Comparison of ENCODE assay signal across 17 cellular contexts in genomic region chr20:47459344-47460073, GRCh38. TPM values are rescaled to one million over a fixed set of nuclear protein-coding genes. Genes with fewer than 3 reads are reported as not detected.
DNase-seq lines count a peak whose midpoint lies in the region; ATAC-seq and TF ChIP-seq lines count a peak whose summit lies in the region.
"Had no signal": no experiment of that assay in that cellular context is flagged by ENCODE, and none has a peak within 500 bp of the region (broad histone marks: within the 10 kb centered on the region; RNA-seq: fewer than 3 reads in every experiment).

No MANE protein-coding gene starts in this region.

- H2AFZ ChIP-seq in SU-DHL-6 (ENCODE audit: low read depth, low read length, severe bottlenecking) (no peak overlapping the region), neural progenitor cell (replicated peaks) (peak overlapping the region; percentile 26)

- H3K36me3 ChIP-seq in breast epithelium (no peaks in the 10 kb centered on the region), SU-DHL-6 (ENCODE audit: low read length) (no peaks in the 10 kb centered on the region), neural progenitor cell (no peaks in the 10 kb centered on the region)
- H3K36me3 ChIP-seq: BLaER1 treated with 17β-estradiol and CSF1 and Interleukin-3, amounts not matched to agents 10 nM and 100 nM; HAP-1 had no signal

- POLR2A ChIA-PET in MCF 10A (lab: Yijun Ruan, JAX): interaction anchor here (1.2 to 8.2 kb wide), 6 partner anchors 26 to 141 kb away, joined by 3 to 276 read pairs (median 88); partner anchors contain the start of genes NCOA3 and ZMYND8

- H3K27ac Mint-ChIP-seq in MCF 10A (ENCODE audit: low read depth, unreplicated experiment) (peak overlapping the region; percentile 2), neural progenitor cell (no peak overlapping the region), HFFc6 (no peak overlapping the region)
- H3K27ac Mint-ChIP-seq: CD4-positive, CD25-positive, alpha-beta regulatory T cell had no signal

- no peaks in the 10 kb centered on the region for H3K36me3 Mint-ChIP-seq in MCF 10A (ENCODE audit: insufficient read depth, unreplicated experiment)
- no peaks in the 10 kb centered on the region for H3K36me3 Mint-ChIP-seq in neural progenitor cell
- H3K36me3 Mint-ChIP-seq in HFFc6 (ENCODE audit: low read depth): peaks cover 3% of the 10 kb centered on the region; the same call in 1 of the 2 replicates

- H3K79me2 ChIP-seq in SU-DHL-6 (ENCODE audit: insufficient read depth, low read length): no peaks in the 10 kb centered on the region
- no peaks in the 10 kb centered on the region for H3K79me2 ChIP-seq in neural progenitor cell (ENCODE audit: low read depth)

- H3K4me2 ChIP-seq in SU-DHL-6 (ENCODE audit: low read depth, low read length, poor library complexity, severe bottlenecking) (no peak overlapping the region), neural progenitor cell (no peak overlapping the region)
- H3K4me2 ChIP-seq: BLaER1 treated with 17β-estradiol and CSF1 and Interleukin-3, amounts not matched to agents 10 nM and 100 nM had no signal

- BruUV-seq in MCF 10A (replicated peaks; lab: Mats Ljungman, UMichigan): no TSS peak

- CTCF ChIA-PET in MCF 10A (lab: Yijun Ruan, JAX): interaction anchor here (0.6 to 1.9 kb wide), 4 partner anchors 69 to 1780 kb away, joined by 3 to 4 read pairs (median 4); no protein-coding TSS in a partner anchor

- H3F3A ChIP-seq in SU-DHL-6 (ENCODE audit: insufficient read depth) (peaks cover 43% of the 10 kb centered on the region), neural progenitor cell (ENCODE audit: low read depth) (no peaks in the 10 kb centered on the region)

- H3K4me1 ChIP-seq in breast epithelium (peaks cover 0 to 5% of the 10 kb centered on the region in 2 donors), neural progenitor cell (no peaks in the 10 kb centered on the region)
- H3K4me1 ChIP-seq: HAP-1 had no signal

- no peaks in the 10 kb centered on the region for H3K9me3 Mint-ChIP-seq in MCF 10A (ENCODE audit: unreplicated experiment)
- H3K9me3 Mint-ChIP-seq in neural progenitor cell: no peaks in the 10 kb centered on the region
- H3K9me3 Mint-ChIP-seq in HFFc6: peaks cover 2% of the 10 kb centered on the region; the same call in 1 of the 2 replicates
- H3K9me3 Mint-ChIP-seq: CD4-positive, CD25-positive, alpha-beta regulatory T cell had no signal

- H3K4me3 ChIP-seq in breast epithelium: no peak overlapping the region
- H3K4me3 ChIP-seq in SU-DHL-6 (ENCODE audit: insufficient read depth, low read length, poor library complexity, severe bottlenecking): no peak overlapping the region
- H3K4me3 ChIP-seq in neural progenitor cell: no peak overlapping the region
- H3K4me3 ChIP-seq: BLaER1 treated with 17β-estradiol and CSF1 and Interleukin-3, amounts not matched to agents 10 nM and 100 nM; HAP-1; K562 had no signal

- TF ChIP-seq POLR2A in breast epithelium (IDR thresholded peaks at IDR 0.05): no peak

- H3K27me3 Mint-ChIP-seq in MCF 10A (ENCODE audit: insufficient read depth, unreplicated experiment) (no peaks in the 10 kb centered on the region), neural progenitor cell (ENCODE audit: insufficient read depth, low read depth) (peaks cover 12% of the 10 kb centered on the region), HFFc6 (ENCODE audit: insufficient read depth) (peaks cover 1% of the 10 kb centered on the region; the same call in 1 of the 2 replicates)
- H3K27me3 Mint-ChIP-seq: CD4-positive, CD25-positive, alpha-beta regulatory T cell had no signal

- H3K27me3 ChIP-seq in breast epithelium (no peaks in the 10 kb centered on the region), SU-DHL-6 (ENCODE audit: low read length) (no peaks in the 10 kb centered on the region), neural progenitor cell (no peaks in the 10 kb centered on the region)
- H3K27me3 ChIP-seq: BLaER1 treated with 17β-estradiol and CSF1 and Interleukin-3, amounts not matched to agents 10 nM and 100 nM had no signal

- DNase-seq in MCF 10A (ENCODE audit: unreplicated experiment) (no peak), breast epithelium (ENCODE audit: low spot score in 2 of 2) (no peak), neural progenitor cell (ENCODE audit: low spot score) (no peak), HFFc6 (no peak)
- DNase-seq: 8988T; ACHN; Calu3; CD4-positive, CD25-positive, alpha-beta regulatory T cell; DMS 273 treated with DMSO at 0.1 percent for 48 hours; GOT3 had no signal

- peaks cover 32% of the 10 kb centered on the region for H3K4me1 Mint-ChIP-seq in MCF 10A (ENCODE audit: insufficient read depth, unreplicated experiment)
- no peaks in the 10 kb centered on the region for H3K4me1 Mint-ChIP-seq in neural progenitor cell
- peaks cover 32% of the 10 kb centered on the region for H3K4me1 Mint-ChIP-seq in HFFc6 (ENCODE audit: low read depth)

- H3K4me3 Mint-ChIP-seq in MCF 10A (ENCODE audit: unreplicated experiment): no peak overlapping the region
- no peak overlapping the region for H3K4me3 Mint-ChIP-seq in neural progenitor cell
- no peak overlapping the region for H3K4me3 Mint-ChIP-seq in HFFc6
- H3K4me3 Mint-ChIP-seq: CD4-positive, CD25-positive, alpha-beta regulatory T cell had no signal

- H3K27ac ChIP-seq in breast epithelium (no peak overlapping the region), SU-DHL-6 (ENCODE audit: low read depth, low read length) (peak overlapping the region; percentile 26; the same call in 1 of the 2 replicates), neural progenitor cell (no peak overlapping the region)
- H3K27ac ChIP-seq: BLaER1 treated with 17β-estradiol and CSF1 and Interleukin-3, amounts not matched to agents 10 nM and 100 nM; HL-60 had no signal

- intact Hi-C loops in MCF 10A (cut with micrococcal nuclease) (loop anchor here (5.0 kb wide), 1 partner anchor 43 kb away; the partner anchor contains the start of gene NCOA3), breast epithelium (cut with DNase I; ENCODE audit: low total_unique reads) (no loop called here)

- H3K9me2 ChIP-seq in SU-DHL-6 (replicated peaks; ENCODE audit: insufficient read depth, low read length): no peaks in the 10 kb centered on the region

- no peak overlapping the region for H3K9ac ChIP-seq in SU-DHL-6 (ENCODE audit: low read length)
- no peak overlapping the region for H3K9ac ChIP-seq in neural progenitor cell
- H3K9ac ChIP-seq: BLaER1 treated with 17β-estradiol and CSF1 and Interleukin-3, amounts not matched to agents 10 nM and 100 nM had no signal

- H4K20me1 ChIP-seq in SU-DHL-6 (ENCODE audit: low read depth, low read length): no peaks in the 10 kb centered on the region
- H4K20me1 ChIP-seq in neural progenitor cell (ENCODE audit: low read depth): no peaks in the 10 kb centered on the region
- H4K20me1 ChIP-seq: BLaER1 treated with 17β-estradiol and CSF1 and Interleukin-3, amounts not matched to agents 10 nM and 100 nM had no signal

- ATAC-seq in GM19351 (IDR thresholded peaks at IDR 0.05; ENCODE audit: unreplicated experiment): no peak
- ATAC-seq in HG02970 (IDR thresholded peaks at IDR 0.05; ENCODE audit: low FRiP score, unreplicated experiment): no peak
- ATAC-seq: K562 had no signal

- H3K9me3 ChIP-seq in breast epithelium (no peaks in the 10 kb centered on the region), SU-DHL-6 (ENCODE audit: insufficient read depth, low read length) (no peaks in the 10 kb centered on the region), neural progenitor cell (ENCODE audit: low read depth) (no peaks in the 10 kb centered on the region)
- H3K9me3 ChIP-seq: BLaER1 treated with 17β-estradiol and CSF1 and Interleukin-3, amounts not matched to agents 10 nM and 100 nM; HAP-1 had no signal

- no peak for TF ChIP-seq CTCF in MCF 10A (IDR thresholded peaks at IDR 0.05; ENCODE audit: unreplicated experiment)
- TF ChIP-seq CTCF in breast epithelium (IDR thresholded peaks at IDR 0.05): no peak
- TF ChIP-seq CTCF in SU-DHL-6 (IDR thresholded peaks at IDR 0.05; ENCODE audit: insufficient read depth, low read length, poor library complexity, severe bottlenecking): no peak
- no peak for TF ChIP-seq CTCF in neural progenitor cell (IDR thresholded peaks at IDR 0.05)
- no peak for TF ChIP-seq CTCF in HFFc6 (IDR thresholded peaks at IDR 0.05)

RNA-seq across cellular contexts. Expression of gene NCOA3, which starts 42.2 kb away (rescaled TPM):
- total RNA-seq in MCF 10A (2022) (61.4 and 68.6 TPM in 2 replicates), breast epithelium (10 to 100 TPM; 40.6 to 57.1 (median 45.1) TPM), neural progenitor cell (ENCODE audit: low replicate concordance) (45.6 and 64.5 TPM in 2 replicates)
- 10 to 100 TPM; 28.6 to 40.9 (median 32.7) TPM for total RNA-seq in HFFc6 (2021; fragmentation: NEBNext Ultra II Directional; extraction: Animal tissue kit (Norgen Biotek cat#: 25700))
